28 cellular contexts compared by ENCODE assay signal in genomic region chr18:69996417-69996816, GRCh38.
"Had no signal": no experiment of that assay in that cellular context is flagged by ENCODE, and none has a peak within 500 bp of the region (broad histone marks: within the 10 kb centered on the region; RNA-seq: fewer than 3 reads in every experiment).

No MANE protein-coding gene starts in this region.

- H3K27me3 ChIP-seq: left lung, neural progenitor cell, neutrophil, ovary, right atrium auricular region, right lobe of liver, suprapubic skin, tibial nerve, uterus had no signal

- H3K4me3 Mint-ChIP-seq: immature natural killer cell; naive thymus-derived CD8-positive, alpha-beta T cell; nephron; neural progenitor cell; stimulated activated naive B cell treated with anti-CD40 and anti-IgM and Interleukin-4, amounts not matched to agents 10 μg/mL and 1 μg/mL and 100 μg/mL, for 72 hours; stimulated activated naive CD8-positive, alpha-beta T cell treated with anti-CD3 and anti-CD28 coated beads, Interleukin-15, Interleukin-2, amounts not matched to agents 100 ng/mL and 50 ng/mL, for 24 hours; type B pancreatic cell had no signal

- H3K36me3 Mint-ChIP-seq: type B pancreatic cell had no signal

- H3K36me3 ChIP-seq: left lung, neural progenitor cell, neutrophil, ovary, right atrium auricular region, right lobe of liver, thoracic aorta, uterus had no signal

- H3K4me3 ChIP-seq: left lung, lower lobe of right lung, neural progenitor cell, ovary, right atrium auricular region, right lobe of liver, smooth muscle cell, suprapubic skin, thoracic aorta, tibial nerve, uterus had no signal

- H3K4me1 ChIP-seq: left lung, lower lobe of right lung, neural progenitor cell, suprapubic skin, uterus had no signal

- H3K27ac ChIP-seq: left lung, lower lobe of right lung, neural progenitor cell, neutrophil, ovary, right lobe of liver, suprapubic skin, thoracic aorta, tibial nerve, uterus had no signal

- H2AFZ ChIP-seq: neural progenitor cell had no signal

- FAIRE-seq: islet of Langerhans, kidney had no signal

- ATAC-seq: left lung; lower lobe of right lung; naive thymus-derived CD8-positive, alpha-beta T cell; stimulated activated naive B cell treated with anti-CD40 and anti-IgM and Interleukin-4, amounts not matched to agents 10 μg/mL and 1 μg/mL and 100 μg/mL, for 72 hours had no signal

- H3K9me3 ChIP-seq: left lung, lower lobe of right lung, neutrophil, ovary, right atrium auricular region, right lobe of liver, suprapubic skin, thoracic aorta, tibial nerve, uterus had no signal

- DNase-seq: hypothalamus; immature natural killer cell; kidney; left colon; left lung; lower lobe of right lung; mammary epithelial cell; mesenchymal stem cell; naive thymus-derived CD8-positive, alpha-beta T cell; occipital lobe; ovary; right lobe of liver; stimulated activated CD4-positive, alpha-beta T cell treated with anti-CD3 and anti-CD28 coated beads, Interleukin-1b, Interleukin-23, amount 100 ng/mL, for 48 hours; stimulated activated CD4-positive, alpha-beta T cell treated with anti-CD3 and anti-CD28 coated beads, Interleukin-2, amount 100 ng/mL, for 48 hours; stimulated activated naive B cell treated with anti-CD40 and anti-IgM and Interleukin-4, amounts not matched to agents 10 μg/mL and 1 μg/mL and 100 μg/mL, for 72 hours; uterus had no signal

- H3K4me2 ChIP-seq: neural progenitor cell, smooth muscle cell had no signal

- H3K9ac ChIP-seq: neural progenitor cell had no signal

- H3K9me3 Mint-ChIP-seq: nephron, neural progenitor cell, type B pancreatic cell had no signal

- H3K27ac Mint-ChIP-seq: neural progenitor cell; stimulated activated naive B cell treated with anti-CD40 and anti-IgM and Interleukin-4, amounts not matched to agents 10 μg/mL and 1 μg/mL and 100 μg/mL, for 72 hours; type B pancreatic cell had no signal

- H3K27me3 Mint-ChIP-seq: naive thymus-derived CD8-positive, alpha-beta T cell; progenitor cell of endocrine pancreas; stimulated activated naive B cell treated with anti-CD40 and anti-IgM and Interleukin-4, amounts not matched to agents 10 μg/mL and 1 μg/mL and 100 μg/mL, for 72 hours; stimulated activated naive CD8-positive, alpha-beta T cell treated with anti-CD3 and anti-CD28 coated beads, Interleukin-15, Interleukin-2, amounts not matched to agents 100 ng/mL and 50 ng/mL, for 24 hours; type B pancreatic cell had no signal
